Comparison of ENCODE assay signal across 10 cellular contexts in genomic region chr2:219430633-219431615, GRCh38. TPM values are rescaled to one million over a fixed set of nuclear protein-coding genes. Genes with fewer than 3 reads are reported as not detected.
A peak's percentile ranks its signal among the peaks of the same experiment; 100 is the strongest.
DNase-seq lines count a peak whose midpoint lies in the region; ATAC-seq, FAIRE-seq and TF ChIP-seq lines count a peak whose summit lies in the region.
"Had no signal": no experiment of that assay in that cellular context is flagged by ENCODE, and none has a peak within 500 bp of the region (broad histone marks: within the 10 kb centered on the region; RNA-seq: fewer than 3 reads in every experiment).

No MANE protein-coding gene starts in this region.

- no peaks in the 10 kb centered on the region for H3K27me3 ChIP-seq in psoas muscle (ENCODE audit: insufficient read depth in 3 of 3, low read length in 2 of 3)

- peak; percentile 63 to 74 (median 70) for ATAC-seq in psoas muscle

- no peaks in the 10 kb centered on the region for H3K9me3 ChIP-seq in psoas muscle

- TF ChIP-seq CTCF in GM12865 (IDR thresholded peaks at IDR 0.05; ENCODE audit: insufficient read depth, low read depth, low read length, missing control alignments): no peak
- TF ChIP-seq CTCF in psoas muscle (IDR thresholded peaks at IDR 0.05): peak; percentile 20

- peak; percentile 16 for DNase-seq in GM12865 (ENCODE audit: low read depth)
- DNase-seq in NCI-H748 (lab: John Stamatoyannopoulos, UW; ENCODE audit: unreplicated experiment): peak; percentile 18
- DNase-seq in epidermal melanocyte (ENCODE audit: insufficient read length, low spot score): peak; percentile 54
- DNase-seq in psoas muscle: peak; percentile 80 to 92
- DNase-seq in RCC 7860 (ENCODE audit: low spot score): no peak
- DNase-seq in immature natural killer cell: no peak
- DNase-seq in H54 (ENCODE audit: insufficient read length, low spot score): no peak
- no peak for DNase-seq in GDM1 (lab: John Stamatoyannopoulos, UW)

- no peaks in the 10 kb centered on the region for H3K36me3 Mint-ChIP-seq in immature natural killer cell

- FAIRE-seq in RCC 7860 (lab: Jason Lieb, UNC): no peak
- no peak for FAIRE-seq in H54 (lab: Jason Lieb, UNC)

- H3K4me1 Mint-ChIP-seq in immature natural killer cell: no peaks in the 10 kb centered on the region

- H3K4me3 Mint-ChIP-seq in immature natural killer cell: no peak overlapping the region
- H3K4me3 Mint-ChIP-seq: IgD-negative memory B cell had no signal

- no peaks in the 10 kb centered on the region for H3K9me3 Mint-ChIP-seq in immature natural killer cell

- peaks cover 6 to 14% (median 10%) of the 10 kb centered on the region in 3 donors for H3K27me3 Mint-ChIP-seq in immature natural killer cell (ENCODE audit: low read depth in 3 of 3)

- peaks cover 0 to 15% of the 10 kb centered on the region in 2 donors for H3K36me3 ChIP-seq in psoas muscle (ENCODE audit: insufficient read depth in 1 of 2, low read depth in 1 of 2)

- TF ChIP-seq POLR2A in H54 (IDR thresholded peaks at IDR 0.05; ENCODE audit: low read depth, low read length): no peak

- H3K27ac ChIP-seq in psoas muscle: peak overlapping the region; percentile 99

- H3K4me3 ChIP-seq in GM12865 (ENCODE audit: low read depth, low read length) (no peak overlapping the region), psoas muscle (no peak overlapping the region)

- intact Hi-C loops in psoas muscle (cut with DNase I): no loop called here

- H3K4me1 ChIP-seq in psoas muscle: peaks cover 22% of the 10 kb centered on the region

- 25 to 32% (median 29%) methylated on average over 9 of the region's 9 CpGs for WGBS in psoas muscle, 3 donors

- H3K27ac Mint-ChIP-seq in immature natural killer cell: no peak overlapping the region

RNA-seq across cellular contexts. Expression of gene SPEG, which starts 3.7 kb away (rescaled TPM):
- total RNA-seq in psoas muscle: 100 to 1,000 TPM; 239 to 419 (median 304) TPM
- polyA plus RNA-seq in psoas muscle (100 to 1,000 TPM in 2 of 3 donors, 10 to 100 TPM in 1; 34.8 to 190 (median 133) TPM), immature natural killer cell (not detected)
- polyA plus RNA-seq: IgD-negative memory B cell had no signal

RNA-seq across cellular contexts. Expression of gene DES, which starts 12.7 kb away (rescaled TPM):
- over 10,000 TPM; 12,653 to 14,820 (median 13,821) TPM for total RNA-seq in psoas muscle
- polyA plus RNA-seq in psoas muscle (over 10,000 TPM in 2 of 3 donors, 1,000 to 10,000 TPM in 1; 8,143 to 13,925 (median 13,727) TPM), immature natural killer cell (not detected)
- total RNA-seq: glomerular endothelial cell had no signal
- polyA plus RNA-seq: IgD-negative memory B cell had no signal

RNA-seq across cellular contexts. Expression of gene DNPEP, which starts 43.2 kb away (rescaled TPM):
- 10 to 100 TPM; 60.9 to 88.3 (median 63.9) TPM for total RNA-seq in psoas muscle
- polyA plus RNA-seq in psoas muscle (10 to 100 TPM; 46.7 to 93.1 (median 68.7) TPM), immature natural killer cell (10 to 100 TPM; 77.4 to 97.9 (median 78.9) TPM)

Comparison
In these comparisons a context has a peak if more than half of its experiments do, and no peak if none do; other contexts are left out.
1. DNase-seq: peak in GM12865 (single experiment), NCI-H748 (single experiment), epidermal melanocyte (single experiment) and psoas muscle (2 of 2); none in RCC 7860 (single experiment), immature natural killer cell (0 of 3), H54 (single experiment) and GDM1 (single experiment).
2. RNA of gene SPEG, which starts 3.7 kb away (polyA plus RNA-seq): 34.8 to 190 TPM in psoas muscle; not detected in immature natural killer cell; every median in the first group is over 10 times any median in the second.
3. RNA of gene DES, which starts 12.7 kb away (polyA plus RNA-seq): 8,143 to 13,925 TPM in psoas muscle; not detected in immature natural killer cell; every median in the first group is over 1,000 times any median in the second.